Comparison of ENCODE assay signal across 8 cellular contexts in genomic region chr9:4762108-4762888, GRCh38. TPM values are rescaled to one million over a fixed set of nuclear protein-coding genes. Genes with fewer than 3 reads are reported as not detected.
A peak's percentile ranks its signal among the peaks of the same experiment; 100 is the strongest.
DNase-seq lines count a peak whose midpoint lies in the region; ATAC-seq and TF ChIP-seq lines count a peak whose summit lies in the region.

No MANE protein-coding gene starts in this region.

- TF ChIP-seq RAD21 in liver (IDR thresholded peaks at IDR 0.05), result peak; percentile 95 to 97

- H3K27ac ChIP-seq in AG04450 (ENCODE audit: low read depth, low read length) (no peak overlapping the region), liver (ENCODE audit: low read depth in 1 of 2, low read length in 2 of 2) (no peak overlapping the region)

- no peaks in the 10 kb centered on the region; the same call in 1 of the 2 replicates for H3K9me3 ChIP-seq in AG04450 (ENCODE audit: control insufficient read depth, insufficient read depth, low read length)
- no peaks in the 10 kb centered on the region for H3K9me3 ChIP-seq in liver (ENCODE audit: control insufficient read depth in 4 of 4, low read length in 3 of 4)

- peak overlapping the region in 1 of 2 donors; percentile 26 for H3K9ac ChIP-seq in liver (ENCODE audit: low read depth in 1 of 2, low read length in 2 of 2)

- peak; percentile 93 for ATAC-seq in GM18858 (IDR thresholded peaks at IDR 0.05; ENCODE audit: unreplicated experiment)
- ATAC-seq in HG03095 (IDR thresholded peaks at IDR 0.05; ENCODE audit: unreplicated experiment), result peak; percentile 84

- H3K4me1 ChIP-seq in liver (ENCODE audit: control insufficient read depth in 4 of 4, insufficient read depth in 4 of 4, low read length in 3 of 4), result peaks cover 0 to 10% (median 3%) of the 10 kb centered on the region in 4 donors

- H3K27me3 ChIP-seq in AG04450 (ENCODE audit: control insufficient read depth, insufficient read depth, low read length), result peaks cover 8% of the 10 kb centered on the region
- no peaks in the 10 kb centered on the region for H3K27me3 ChIP-seq in liver (ENCODE audit: control insufficient read depth in 4 of 4, insufficient read depth in 4 of 4, low read length in 3 of 4)

- POLR2A ChIA-PET in AG04450 (lab: Yijun Ruan, JAX), result no interaction called here

- no peak overlapping the region for H3K4me3 ChIP-seq in AG04450 (ENCODE audit: low read depth, low read length)
- no peak overlapping the region for H3K4me3 ChIP-seq in liver (ENCODE audit: low read depth in 1 of 3, low read length in 3 of 3)

- DNase-seq in AG04450 (ENCODE audit: low read depth, low spot score) (peak; percentile 44), NCI-H2196 (lab: John Stamatoyannopoulos, UW; ENCODE audit: unreplicated experiment) (peak; percentile 91), dedifferentiated amniotic fluid mesenchymal stem cell (ENCODE audit: extremely low spot score) (peak; percentile 36)
- peak; percentile 86 for DNase-seq in activated CD4-positive, alpha-beta T cell treated with anti-CD3 and anti-CD28 coated beads for 48 hours
- DNase-seq in stimulated activated CD4-positive, alpha-beta T cell treated with anti-CD3 and anti-CD28 coated beads, Interleukin-4, amount 100 ng/mL, for 48 hours (ENCODE audit: low read depth in 2 of 2), result peak; percentile 67 to 72

- WGBS in liver, result 26% methylated on average over 22 of the region's 22 CpGs

- H3K36me3 ChIP-seq in liver (ENCODE audit: control insufficient read depth in 4 of 4, insufficient read depth in 3 of 4, low read depth in 1 of 4, low read length in 3 of 4), result no peaks in the 10 kb centered on the region

- CTCF ChIA-PET in AG04450 (lab: Charles Lee), result interaction anchor here (0.6 to 5.9 kb wide), 41 partner anchors 8 to 977 kb away, joined by 3 to 59 read pairs (median 4); partner anchors contain the start of genes INSL6 and JAK2

- TF ChIP-seq CTCF in AG04450 (IDR thresholded peaks at IDR 0.05; ENCODE audit: low read depth, low read length) (peak; percentile 80), liver (IDR thresholded peaks at IDR 0.05; ENCODE audit: low read depth, low read length, missing input control) (peak; percentile 81)

TF ChIP-seq in liver, 16 proteins besides CTCF, POLR2A, EP300 and RAD21:
- peak; percentile 52 for TF ChIP-seq FOXA1 (IDR thresholded peaks at IDR 0.05)
- TF ChIP-seq FOXA2 (IDR thresholded peaks at IDR 0.05), result peak; percentile 55
- TF ChIP-seq REST (IDR thresholded peaks at IDR 0.05), result no peak
- peak in 1 of 2 donors; percentile 18 for TF ChIP-seq HNF4A (conservative IDR thresholded peaks at IDR 0.05)

RNA-seq across cellular contexts. Expression of gene AK3, which starts 21.3 kb away (rescaled TPM):
- polyA plus RNA-seq in AG04450 (2011; rRNA removed) (52.1 and 70.3 TPM in 2 replicates), liver (100 to 1,000 TPM in 1 of 2 donors, 10 to 100 TPM in 1; 70.6 to 181 TPM)
- 20.6 and 25.5 TPM in 2 replicates for polyA minus RNA-seq in AG04450 (2011; rRNA and poly(A)+ RNA removed)
- total RNA-seq in liver, result 100 to 1,000 TPM in 1 of 2 donors, 10 to 100 TPM in 1; 86.6 to 115 TPM

RNA-seq across cellular contexts. Expression of gene RCL1, which starts 30.4 kb away (rescaled TPM):
- polyA plus RNA-seq in AG04450 (2011; rRNA removed) (7.0 and 7.8 TPM in 2 replicates), liver (100 to 1,000 TPM in 1 of 2 donors, 10 to 100 TPM in 1; 53.6 to 120 TPM)
- 9.1 and 14.7 TPM in 2 replicates for polyA minus RNA-seq in AG04450 (2011; rRNA and poly(A)+ RNA removed)
- 100 to 1,000 TPM in 1 of 2 donors, 10 to 100 TPM in 1; 52.2 to 121 TPM for total RNA-seq in liver

Comparison
In these comparisons a context has a peak if more than half of its experiments do, and no peak if none do; other contexts are left out.
1. DNase-seq: peak in every context shown above with its lines; median percentile 91 in NCI-H2196; 86 in activated CD4-positive, alpha-beta T cell treated with anti-CD3 and anti-CD28 coated beads for 48 hours; 70 in stimulated activated CD4-positive, alpha-beta T cell treated with anti-CD3 and anti-CD28 coated beads, Interleukin-4, amount 100 ng/mL, for 48 hours; 44 in AG04450; 36 in dedifferentiated amniotic fluid mesenchymal stem cell.